ENCODE assay signal across 1 cellular context in the genomic region with DNA sequence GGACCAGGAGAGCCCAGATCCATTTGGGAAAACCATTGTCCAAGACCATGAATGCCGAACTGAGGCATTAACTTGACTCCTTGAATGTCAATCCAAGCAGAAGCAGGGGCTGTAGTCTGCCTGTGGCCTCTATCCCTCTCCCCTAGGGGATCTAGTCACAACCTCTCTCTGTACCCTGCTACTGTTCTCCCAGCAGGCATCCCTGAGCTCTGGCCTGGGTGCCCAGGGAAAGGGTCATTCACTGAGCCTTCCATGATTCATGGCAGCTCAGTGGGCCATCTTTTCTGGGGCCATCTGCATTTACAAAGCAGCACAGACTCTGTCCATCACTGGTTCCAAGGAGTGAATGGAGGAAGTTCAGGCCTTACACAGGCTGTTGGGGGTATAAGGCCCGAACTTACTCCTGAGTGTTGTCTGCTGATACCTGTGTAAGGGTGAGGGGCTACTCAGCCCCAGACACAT.
TF ChIP-seq lines count a peak whose summit lies in the region.

No MANE protein-coding gene starts in this region.

TF ChIP-seq in endothelial cell of umbilical vein, 7 proteins besides CTCF, POLR2A, EP300 and RAD21:
- no peak for TF ChIP-seq FOS (IDR thresholded peaks at IDR 0.05; ENCODE audit: borderline replicate concordance, insufficient read depth, low read length)
- TF ChIP-seq MYC (IDR thresholded peaks at IDR 0.05; ENCODE audit: low read depth, low read length), result no peak
- no peak for TF ChIP-seq POLR2AphosphoS5 (IDR thresholded peaks at IDR 0.05; ENCODE audit: insufficient read depth, low read depth, low read length)
- TF ChIP-seq JUN (IDR thresholded peaks at IDR 0.05; ENCODE audit: borderline replicate concordance, insufficient read depth, insufficient read length, low read depth), result no peak
- TF ChIP-seq GATA2 (IDR thresholded peaks at IDR 0.05; ENCODE audit: insufficient read depth, insufficient read length, low read depth, low read length), result no peak
- no peak for TF ChIP-seq EZH2 (IDR thresholded peaks at IDR 0.05; ENCODE audit: borderline replicate concordance, low read depth, low read length, severe bottlenecking)
- TF ChIP-seq, protein P1, sequence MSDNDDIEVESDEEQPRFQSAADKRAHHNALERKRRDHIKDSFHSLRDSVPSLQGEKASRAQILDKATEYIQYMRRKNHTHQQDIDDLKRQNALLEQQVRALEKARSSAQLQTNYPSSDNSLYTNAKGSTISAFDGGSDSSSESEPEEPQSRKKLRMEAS (IDR thresholded peaks at IDR 0.05; ENCODE audit: insufficient read depth, insufficient read length), result no peak
